25 cellular contexts compared by ENCODE assay signal in genomic region chrX:134513091-134513490, GRCh38. TPM values are rescaled to one million over a fixed set of nuclear protein-coding genes. Genes with fewer than 3 reads are reported as not detected.
A peak's percentile ranks its signal among the peaks of the same experiment; 100 is the strongest.
DNase-seq lines count a peak whose midpoint lies in the region; ATAC-seq and TF ChIP-seq lines count a peak whose summit lies in the region.
"Had no signal": no experiment of that assay in that cellular context is flagged by ENCODE, and none has a peak within 500 bp of the region (broad histone marks: within the 10 kb centered on the region; RNA-seq: fewer than 3 reads in every experiment).

No MANE protein-coding gene starts in this region.

- no peaks in the 10 kb centered on the region for H4K20me1 ChIP-seq in mammary epithelial cell (ENCODE audit: insufficient read depth, low read length)

- no peak overlapping the region for H2AFZ ChIP-seq in mammary epithelial cell (ENCODE audit: low read depth, low read length)
- H2AFZ ChIP-seq in mesenchymal stem cell (ENCODE audit: low read depth, low read length), result no peak overlapping the region

- no peaks in the 10 kb centered on the region for H3K79me1 ChIP-seq in mesenchymal stem cell (replicated peaks; ENCODE audit: low read length, poor library complexity, severe bottlenecking)

- peak overlapping the region; percentile 41 for H3K9ac ChIP-seq in mammary epithelial cell (ENCODE audit: insufficient read depth, low read length)
- no peak overlapping the region for H3K9ac ChIP-seq in mesenchymal stem cell (ENCODE audit: low read length)
- H3K9ac ChIP-seq: KMS-11 had no signal

- H3K9me3 ChIP-seq in MG63, result no peaks in the 10 kb centered on the region
- H3K9me3 ChIP-seq in mammary epithelial cell (replicated peaks; ENCODE audit: insufficient read depth, low read length), result no peaks in the 10 kb centered on the region
- H3K9me3 ChIP-seq in mesenchymal stem cell (ENCODE audit: control insufficient read depth, low read length), result no peaks in the 10 kb centered on the region
- no peaks in the 10 kb centered on the region for H3K9me3 ChIP-seq in Peyer's patch
- H3K9me3 ChIP-seq: pancreas, thoracic aorta had no signal

- H4K8ac ChIP-seq in mesenchymal stem cell (ENCODE audit: low read length), result no peak overlapping the region

- 74% methylated on average over 3 of the region's 3 CpGs for WGBS in mammary epithelial cell (ENCODE audit: low coverage, missing lambda C conversion rate)
- 0% methylated on average over 2 of the region's 3 CpGs for WGBS in mesenchymal stem cell

- intact Hi-C loops in mammary epithelial cell (cut with micrococcal nuclease), result no loop called here

- H3K36me3 ChIP-seq in MG63 (no peaks in the 10 kb centered on the region; the same call in 1 of the 2 replicates), mammary epithelial cell (ENCODE audit: insufficient read depth, low read length) (no peaks in the 10 kb centered on the region), mesenchymal stem cell (ENCODE audit: control insufficient read depth in 1 of 2, insufficient read depth in 2 of 2, low read depth in 1 of 2, low read length in 2 of 2) (no peaks in the 10 kb centered on the region), Peyer's patch (no peaks in the 10 kb centered on the region)
- H3K36me3 ChIP-seq: pancreas, thoracic aorta had no signal

- no TSS peak for BruUV-seq in mammary epithelial cell (replicated peaks; lab: Mats Ljungman, UMichigan)

- DNase-seq in EL (peak; percentile 12), MG63 (peak; percentile 17), mammary epithelial cell (peak; percentile 27), mesenchymal stem cell (peak; percentile 70), DMS79 (lab: John Stamatoyannopoulos, UW) (no peak), MV-4-11 (lab: John Stamatoyannopoulos, UW) (no peak), Peyer's patch (no peak)
- DNase-seq: activated CD8-positive, alpha-beta memory T cell treated with anti-CD3 and anti-CD28 coated beads, Interleukin-2, amount 50 U/mL, for 48 hours; aorta; foreskin melanocyte; left ventricle myocardium superior; NCI-H1092; NCI-H187; NCI-H526; pancreas; right cardiac atrium; RPMI8226; stimulated activated CD4-positive, alpha-beta T cell treated with anti-CD3 and anti-CD28 coated beads, Interleukin-4, amount 100 ng/mL, for 24 hours; stimulated activated naive CD4-positive, alpha-beta T cell had no signal

- H4K91ac ChIP-seq in mesenchymal stem cell (ENCODE audit: low read length), result no peak overlapping the region

- H3K4me3 ChIP-seq in MG63 (no peak overlapping the region), mammary epithelial cell (replicated peaks in 1 of 3; ENCODE audit: insufficient read depth in 1 of 3, low read depth in 2 of 3, low read length in 3 of 3) (no peak overlapping the region), mesenchymal stem cell (ENCODE audit: insufficient read depth in 1 of 2, low read depth in 1 of 2, low read length in 2 of 2) (no peak overlapping the region), Peyer's patch (no peak overlapping the region)
- H3K4me3 ChIP-seq: pancreas, thoracic aorta had no signal

- H3K79me2 ChIP-seq in mammary epithelial cell (ENCODE audit: insufficient read depth, low read length), result no peaks in the 10 kb centered on the region

- no peak overlapping the region for H2BK120ac ChIP-seq in mesenchymal stem cell (ENCODE audit: low read depth, low read length)

- peak overlapping the region; percentile 43 to 48 for H3K18ac ChIP-seq in mesenchymal stem cell (ENCODE audit: low read depth in 1 of 2, low read length in 2 of 2)

- TF ChIP-seq CTCF in mammary epithelial cell (conservative IDR thresholded peaks at IDR 0.05 in 1 of 2, IDR thresholded peaks at IDR 0.05 in 1 of 2; ENCODE audit: extremely low read depth in 1 of 2, insufficient read depth in 1 of 2, low read depth in 1 of 2, low read length in 2 of 2) (no peak), Peyer's patch (IDR thresholded peaks at IDR 0.05) (no peak)

- in situ Hi-C loops in mammary epithelial cell (cut with MboI; ENCODE audit: low sequenced_read_pairs in 2 of 2), result loop anchor here in 1 of 2 donors (10.0 kb wide), 1 partner anchor 272 kb away; no protein-coding TSS in a partner anchor

- H3K27me3 ChIP-seq in MG63 (no peaks in the 10 kb centered on the region), mammary epithelial cell (ENCODE audit: insufficient read depth, low read length) (no peaks in the 10 kb centered on the region), mesenchymal stem cell (ENCODE audit: control insufficient read depth in 1 of 2, insufficient read depth in 1 of 2, low read length in 2 of 2) (peaks cover 0 to 4% of the 10 kb centered on the region in 2 experiments), Peyer's patch (no peaks in the 10 kb centered on the region)
- H3K27me3 ChIP-seq: pancreas had no signal

- H3K27ac ChIP-seq in mammary epithelial cell (ENCODE audit: insufficient read depth, low read depth, low read length), result peak overlapping the region; percentile 93
- H3K27ac ChIP-seq in mesenchymal stem cell (ENCODE audit: low read length, poor library complexity, severe bottlenecking), result peak overlapping the region; percentile 86
- H3K27ac ChIP-seq in Peyer's patch, result no peak overlapping the region
- H3K27ac ChIP-seq: C4-2B, KMS-11, pancreas, thoracic aorta had no signal

- H2BK12ac ChIP-seq in mesenchymal stem cell (ENCODE audit: low read length in 2 of 2), result no peak overlapping the region

- dilution Hi-C loops in mammary epithelial cell (cut with HindIII; ENCODE audit: low sequenced_read_pairs), result no loop called here

- no peak overlapping the region for H2BK15ac ChIP-seq in mesenchymal stem cell (ENCODE audit: low read depth, poor library complexity, severe bottlenecking)

- no peak overlapping the region for H3K14ac ChIP-seq in mesenchymal stem cell (ENCODE audit: low read length in 2 of 2)

- H3K23ac ChIP-seq in mesenchymal stem cell (ENCODE audit: low read length in 2 of 2), result no peak overlapping the region

- H2AK5ac ChIP-seq in mesenchymal stem cell (ENCODE audit: low read length, severe bottlenecking), result no peak overlapping the region

- no peak for ATAC-seq in GM21360 (IDR thresholded peaks at IDR 0.05; ENCODE audit: unreplicated experiment)
- ATAC-seq: activated T-helper 17 cell treated with anti-CD3 and anti-CD28 coated beads, Interleukin-2, amount 50 U/mL, for 72 hours; left ventricle myocardium superior; natural killer cell treated with Interleukin-12 subunit alpha and Interleukin-12 subunit beta and Interleukin-15 and Interleukin-18, amount 100 ng/mL, for 72 hours; right cardiac atrium had no signal

- no peak overlapping the region for H2BK5ac ChIP-seq in mesenchymal stem cell (ENCODE audit: low read depth, low read length, poor library complexity, severe bottlenecking)

- H3K4me1 ChIP-seq in mammary epithelial cell (ENCODE audit: insufficient read depth, low read length) (peaks cover 18% of the 10 kb centered on the region), mesenchymal stem cell (ENCODE audit: control insufficient read depth, insufficient read depth, low read depth, low read length) (peaks cover 6% of the 10 kb centered on the region), Peyer's patch (no peaks in the 10 kb centered on the region)
- H3K4me1 ChIP-seq: pancreas had no signal

- no peak overlapping the region for H3K4me2 ChIP-seq in mammary epithelial cell (ENCODE audit: insufficient read depth, low read depth, low read length)
- no peak overlapping the region for H3K4me2 ChIP-seq in mesenchymal stem cell (ENCODE audit: low read length, poor library complexity, severe bottlenecking)
- H3K4me2 ChIP-seq: KMS-11 had no signal

- CTCF ChIA-PET in mammary epithelial cell (lab: Charles Lee; ENCODE audit: low non-redundant PET), result no interaction called here

- TF ChIP-seq POLR2A in Peyer's patch (IDR thresholded peaks at IDR 0.05), result no peak

- H3K4ac ChIP-seq in mesenchymal stem cell (ENCODE audit: low read depth in 1 of 2, low read length in 2 of 2), result no peak overlapping the region

RNA-seq across cellular contexts. Expression of gene HPRT1, which starts 53.1 kb away (rescaled TPM):
- 48.4 and 49.7 TPM in 2 replicates for total RNA-seq in MG63 (2014; rRNA removed; shearing (Covaris generic); ENCODE audit: low replicate concordance)
- total RNA-seq in mammary epithelial cell, result 10 to 100 TPM; 10.7 to 48.1 TPM
- 39.6 TPM for polyA plus RNA-seq in mammary epithelial cell
- polyA minus RNA-seq in mammary epithelial cell, result 21.6 TPM
- polyA plus RNA-seq in mesenchymal stem cell (2013, experiment 1 of 2), result 21.5 TPM
- 21.4 TPM for polyA plus RNA-seq in mesenchymal stem cell (2013, experiment 2 of 2)
- 10 to 100 TPM; 11.6 to 19.4 (median 17.6) TPM for total RNA-seq in Peyer's patch

Comparison
In these comparisons a context has a peak if more than half of its experiments do, and no peak if none do; other contexts are left out.
1. DNase-seq: peak in EL (single experiment), MG63 (single experiment), mammary epithelial cell (single experiment) and mesenchymal stem cell (single experiment); none in DMS79 (single experiment), MV-4-11 (single experiment) and Peyer's patch (0 of 3).
2. H3K27ac ChIP-seq: peak in mammary epithelial cell (single experiment) and mesenchymal stem cell (single experiment); none in Peyer's patch (0 of 4).